Comparison of ENCODE assay signal across 22 cellular contexts in the genomic region with DNA sequence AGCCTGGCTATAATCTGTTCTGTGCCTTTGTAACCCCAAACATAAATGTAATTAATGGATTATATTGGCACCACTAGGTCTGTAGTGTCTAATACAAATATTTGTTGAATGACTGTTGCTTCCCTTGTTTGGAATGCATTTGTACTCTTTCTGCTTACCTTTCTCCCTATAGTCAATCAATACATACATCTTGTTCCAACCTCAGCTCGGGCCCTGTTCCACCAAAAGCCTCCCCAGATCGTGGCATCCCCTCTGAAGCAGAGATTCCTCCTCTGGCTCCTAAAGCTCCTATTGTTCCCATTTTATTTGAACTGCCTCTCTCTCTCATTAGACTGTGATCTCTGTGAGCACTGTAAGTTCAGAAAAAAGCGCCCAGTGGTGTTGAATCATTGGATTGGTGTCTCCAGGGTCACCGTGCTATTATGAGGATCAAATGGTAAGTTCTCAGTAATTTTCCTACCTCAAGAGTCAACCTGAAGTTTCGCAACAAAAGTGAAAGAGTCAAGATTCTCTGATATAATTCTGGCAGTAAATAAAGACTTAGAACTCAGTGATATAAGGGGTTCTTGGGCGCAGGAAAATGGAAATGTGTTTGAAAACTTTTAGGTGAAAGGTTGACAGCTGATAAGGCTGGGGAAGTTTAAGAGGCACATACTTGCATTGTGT.
DNase-seq lines count a peak whose midpoint lies in the region; ATAC-seq and TF ChIP-seq lines count a peak whose summit lies in the region.
"Had no signal": no experiment of that assay in that cellular context is flagged by ENCODE, and none has a peak within 500 bp of the region (broad histone marks: within the 10 kb centered on the region; RNA-seq: fewer than 3 reads in every experiment).

No MANE protein-coding gene starts in this region.

- H3K14ac ChIP-seq in IMR-90 (replicated peaks; ENCODE audit: low read depth, low read length) (no peak overlapping the region), trophoblast cell (ENCODE audit: low read length) (no peak overlapping the region)

- BruUV-seq in IMR-90 (replicated peaks; lab: Mats Ljungman, UMichigan): no TSS peak

- WGBS in IMR-90 (ENCODE audit: extremely low coverage in 2 of 2, insufficient read length in 1 of 2), 2 experiments: 20% methylated on average over 2 of the region's 6 CpGs; no CpG with 5 or more reads in 1 of the 2 experiments
- WGBS in trophoblast cell (ENCODE audit: extremely low coverage, insufficient coverage, insufficient read length): no CpG with 5 or more reads among the region's 6 CpGs

- H3K36me3 Mint-ChIP-seq in activated naive CD4-positive, alpha-beta T cell treated with anti-CD3 and anti-CD28 coated beads, Interleukin-2, amount 10 ng/mL, durations not matched to agents 7 days and 5 days: no peaks in the 10 kb centered on the region

- H3K4me3 ChIP-seq in IMR-90 (ENCODE audit: insufficient read depth, low read depth, low read length) (no peak overlapping the region), epithelial cell of esophagus (ENCODE audit: low read length) (no peak overlapping the region), trophoblast cell (ENCODE audit: low read depth, low read length) (no peak overlapping the region)
- H3K4me3 ChIP-seq: lung, ovary, Peyer's patch, SJCRH30, spleen had no signal

- H4K8ac ChIP-seq in IMR-90 (ENCODE audit: low read depth in 2 of 2, low read length in 2 of 2): no peak overlapping the region
- H4K8ac ChIP-seq in trophoblast cell (ENCODE audit: low read depth, low read length): no peak overlapping the region

- no peak overlapping the region for H3K27ac Mint-ChIP-seq in activated naive CD4-positive, alpha-beta T cell treated with anti-CD3 and anti-CD28 coated beads, Interleukin-2, amount 10 ng/mL, durations not matched to agents 7 days and 5 days
- H3K27ac Mint-ChIP-seq: activated B cell treated with CpG ODN at 0.5 μM for 24 hours, nephron progenitor cell had no signal

- H3K9me3 ChIP-seq in IMR-90 (ENCODE audit: control insufficient read depth, insufficient read depth, low read length): no peaks in the 10 kb centered on the region
- H3K9me3 ChIP-seq in trophoblast cell (ENCODE audit: insufficient read depth, low read depth, low read length): no peaks in the 10 kb centered on the region
- H3K9me3 ChIP-seq: ovary, Peyer's patch, SJCRH30, spleen had no signal

- no peaks in the 10 kb centered on the region for H3K79me2 ChIP-seq in trophoblast cell (ENCODE audit: control insufficient read depth, insufficient read depth, low read length, poor library complexity)

- no peak overlapping the region for H3K4me3 Mint-ChIP-seq in activated naive CD4-positive, alpha-beta T cell treated with anti-CD3 and anti-CD28 coated beads, Interleukin-2, amount 10 ng/mL, durations not matched to agents 7 days and 5 days
- H3K4me3 Mint-ChIP-seq: activated B cell treated with CpG ODN at 0.5 μM for 24 hours, nephron progenitor cell had no signal

- H3K27me3 ChIP-seq in IMR-90 (ENCODE audit: control insufficient read depth, insufficient read depth, low read length) (no peaks in the 10 kb centered on the region), trophoblast cell (ENCODE audit: insufficient read depth, low read length) (no peaks in the 10 kb centered on the region)
- H3K27me3 ChIP-seq: ovary, Peyer's patch, SJCRH30 had no signal

- H4K20me1 ChIP-seq in IMR-90 (ENCODE audit: insufficient read depth, low read length): no peaks in the 10 kb centered on the region

- H2AFZ ChIP-seq in IMR-90 (replicated peaks; ENCODE audit: low read length, poor library complexity) (no peak overlapping the region), trophoblast cell (ENCODE audit: insufficient read depth, low read length, poor library complexity) (no peak overlapping the region)

- H3K79me1 ChIP-seq in IMR-90 (ENCODE audit: low read depth in 1 of 2, low read length in 2 of 2) (no peaks in the 10 kb centered on the region), trophoblast cell (ENCODE audit: low read length) (no peaks in the 10 kb centered on the region)

- H2BK5ac ChIP-seq in IMR-90 (ENCODE audit: low read depth, low read length, poor library complexity, severe bottlenecking): no peak overlapping the region
- H2BK5ac ChIP-seq in trophoblast cell (ENCODE audit: low read depth, low read length, poor library complexity): no peak overlapping the region

- H4K12ac ChIP-seq in trophoblast cell (ENCODE audit: low read depth, low read length): no peak overlapping the region

- H2BK12ac ChIP-seq in trophoblast cell (ENCODE audit: low read length): no peak overlapping the region

- H3K56ac ChIP-seq in IMR-90 (ENCODE audit: extremely low read depth, insufficient read depth, low read length): no peak overlapping the region

- peaks cover 5% of the 10 kb centered on the region for H3K27me3 Mint-ChIP-seq in activated naive CD4-positive, alpha-beta T cell treated with anti-CD3 and anti-CD28 coated beads, Interleukin-2, amount 10 ng/mL, durations not matched to agents 7 days and 5 days
- H3K27me3 Mint-ChIP-seq: activated B cell treated with CpG ODN at 0.5 μM for 24 hours had no signal

- no peak overlapping the region for H2BK15ac ChIP-seq in IMR-90 (ENCODE audit: low read depth, low read length)

- no peak overlapping the region for H4K91ac ChIP-seq in IMR-90 (ENCODE audit: insufficient read depth, low read depth, low read length)
- no peak overlapping the region for H4K91ac ChIP-seq in trophoblast cell (ENCODE audit: low read depth, low read length)

- H3K4me1 ChIP-seq in IMR-90 (ENCODE audit: control insufficient read depth, insufficient read depth, low read length): no peaks in the 10 kb centered on the region
- peaks cover 0 to 3% of the 10 kb centered on the region in 2 experiments for H3K4me1 ChIP-seq in trophoblast cell (ENCODE audit: control insufficient read depth in 1 of 2, insufficient read depth in 2 of 2, low read length in 2 of 2)
- H3K4me1 ChIP-seq: SJCRH30, spleen had no signal

- peak; percentile 17 for DNase-seq in ELR (ENCODE audit: low read depth)
- no peak for DNase-seq in IMR-90
- DNase-seq in epithelial cell of esophagus (ENCODE audit: low read depth): peak; percentile 30
- DNase-seq in trophoblast cell: peak; percentile 49 to 82
- no peak for DNase-seq in activated naive CD4-positive, alpha-beta T cell treated with anti-CD3 and anti-CD28 coated beads, Interleukin-2, amount 10 ng/mL, durations not matched to agents 7 days and 5 days
- no peak for DNase-seq in HPDE6-E6E7 (ENCODE audit: extremely low spot score)
- DNase-seq in HEK293T (ENCODE audit: extremely low spot score): no peak
- DNase-seq: activated B cell treated with CpG ODN at 0.5 μM for 24 hours; activated CD4-positive, alpha-beta T cell treated with anti-CD3 and anti-CD28 coated beads, Interleukin-2, amount 50 U/mL, for 1 hour; activated T-cell treated with anti-CD3 and anti-CD28 coated beads, Interleukin-2, amount 50 U/mL, for 48 hours; kidney glomerular epithelial cell; NCI-H1930; NCI-H524 treated with DMSO at 0.1 percent for 48 hours; nephron progenitor cell; ovary; Peyer's patch; right cardiac atrium; SJCRH30; spleen had no signal

- no peak overlapping the region for H3K27ac ChIP-seq in IMR-90 (ENCODE audit: insufficient read depth, low read length)
- no peak overlapping the region for H3K27ac ChIP-seq in trophoblast cell (ENCODE audit: low read depth, low read length)
- H3K27ac ChIP-seq: KMS-11, ovary, SJCRH30, spleen had no signal

- no peaks in the 10 kb centered on the region for H3K36me3 ChIP-seq in IMR-90 (ENCODE audit: control insufficient read depth, insufficient read depth, low read length)
- H3K36me3 ChIP-seq in trophoblast cell (ENCODE audit: control insufficient read depth in 1 of 2, insufficient read depth in 2 of 2, low read length in 2 of 2): no peaks in the 10 kb centered on the region
- H3K36me3 ChIP-seq: ovary, Peyer's patch, SJCRH30, spleen had no signal

- no peak overlapping the region for H2BK20ac ChIP-seq in IMR-90 (ENCODE audit: low read depth, low read length)

- H3K18ac ChIP-seq in IMR-90 (ENCODE audit: low read depth, low read length) (no peak overlapping the region), trophoblast cell (ENCODE audit: low read length) (no peak overlapping the region)

- H3K23ac ChIP-seq in IMR-90 (ENCODE audit: low read depth, low read length) (no peak overlapping the region), trophoblast cell (ENCODE audit: low read length) (no peak overlapping the region)

- H3K4ac ChIP-seq in IMR-90 (ENCODE audit: low read depth, low read length): no peak overlapping the region
- no peak overlapping the region for H3K4ac ChIP-seq in trophoblast cell (ENCODE audit: low read depth, low read length)

- H4K5ac ChIP-seq in IMR-90 (ENCODE audit: low read depth, low read length): no peak overlapping the region

- H3K9me1 ChIP-seq in IMR-90 (ENCODE audit: insufficient read depth, low read length): no peaks in the 10 kb centered on the region

- dilution Hi-C loops in IMR-90 (cut with HindIII; ENCODE audit: low sequenced_read_pairs, unreplicated experiment): no loop called here

- H2AK9ac ChIP-seq in IMR-90 (replicated peaks; ENCODE audit: low read depth, low read length, poor library complexity): no peak overlapping the region

- TF ChIP-seq CTCF in IMR-90 (conservative IDR thresholded peaks at IDR 0.05; ENCODE audit: low read depth, low read length) (no peak), epithelial cell of esophagus (IDR thresholded peaks at IDR 0.05; ENCODE audit: insufficient read depth, low read depth, low read length, missing control alignments) (no peak)

- no peaks in the 10 kb centered on the region for H3K9me3 Mint-ChIP-seq in activated naive CD4-positive, alpha-beta T cell treated with anti-CD3 and anti-CD28 coated beads, Interleukin-2, amount 10 ng/mL, durations not matched to agents 7 days and 5 days
- H3K9me3 Mint-ChIP-seq: activated B cell treated with CpG ODN at 0.5 μM for 24 hours, nephron progenitor cell had no signal

- H3K9ac ChIP-seq in IMR-90 (ENCODE audit: low read depth, low read length): no peak overlapping the region
- H3K9ac ChIP-seq in trophoblast cell (ENCODE audit: low read length): no peak overlapping the region
- H3K9ac ChIP-seq: KMS-11 had no signal

- H2AK5ac ChIP-seq in IMR-90 (ENCODE audit: low read depth, low read length) (no peak overlapping the region), trophoblast cell (ENCODE audit: low read length) (no peak overlapping the region)

- TF ChIP-seq POLR2A in IMR-90 (IDR thresholded peaks at IDR 0.05; ENCODE audit: low read depth, low read length): no peak

- H2BK120ac ChIP-seq in IMR-90 (ENCODE audit: low read depth, low read length) (no peak overlapping the region), trophoblast cell (ENCODE audit: insufficient read depth, low read length, poor library complexity) (no peak overlapping the region)

- in situ Hi-C loops in IMR-90 (cut with MboI; ENCODE audit: low sequenced_read_pairs): no loop called here

- no peak for TF ChIP-seq RAD21 in IMR-90 (IDR thresholded peaks at IDR 0.05; ENCODE audit: low read length)

- intact Hi-C loops in IMR-90 (cut with micrococcal nuclease): no loop called here

- ATAC-seq in IMR-90 (ENCODE audit: low read depth) (no peak), GM21528 (IDR thresholded peaks at IDR 0.05; ENCODE audit: low FRiP score, unreplicated experiment) (no peak)
- ATAC-seq: right cardiac atrium had no signal

- peaks cover 5% of the 10 kb centered on the region for H3K4me1 Mint-ChIP-seq in activated naive CD4-positive, alpha-beta T cell treated with anti-CD3 and anti-CD28 coated beads, Interleukin-2, amount 10 ng/mL, durations not matched to agents 7 days and 5 days
- H3K4me1 Mint-ChIP-seq: activated B cell treated with CpG ODN at 0.5 μM for 24 hours, nephron progenitor cell had no signal

- H3K4me2 ChIP-seq in IMR-90 (ENCODE audit: low read depth, low read length): no peak overlapping the region; the same call in 1 of the 2 replicates
- no peak overlapping the region for H3K4me2 ChIP-seq in trophoblast cell (ENCODE audit: low read length)
- H3K4me2 ChIP-seq: KMS-11 had no signal

- POLR2A ChIA-PET in IMR-90 (lab: Charles Lee; ENCODE audit: unreplicated experiment): no interaction called here
- POLR2A ChIA-PET in HEK293T (lab: Yijun Ruan, JAX): no interaction called here

- CTCF ChIA-PET in IMR-90 (lab: Yijun Ruan, JAX) (interaction anchor here (0.5 kb wide), 1 partner anchor 23 kb away, joined by 4 read pairs; no protein-coding TSS in a partner anchor), HEK293T (lab: Yijun Ruan, JAX) (no interaction called here)
- CTCF ChIA-PET in activated naive CD4-positive, alpha-beta T cell treated with anti-CD3 and anti-CD28 coated beads, Interleukin-2, amount 10 ng/mL, durations not matched to agents 7 days and 5 days (lab: Charles Lee): no interaction called here

Comparison
In these comparisons a context has a peak if more than half of its experiments do, and no peak if none do; other contexts are left out.
1. DNase-seq: peak in ELR (single experiment), epithelial cell of esophagus (single experiment) and trophoblast cell (2 of 2); none in IMR-90 (single experiment), activated naive CD4-positive, alpha-beta T cell treated with anti-CD3 and anti-CD28 coated beads, Interleukin-2, amount 10 ng/mL, durations not matched to agents 7 days and 5 days (single experiment), HPDE6-E6E7 (single experiment) and HEK293T (single experiment).